Comparison of ENCODE assay signal across 25 cellular contexts in the genomic region with DNA sequence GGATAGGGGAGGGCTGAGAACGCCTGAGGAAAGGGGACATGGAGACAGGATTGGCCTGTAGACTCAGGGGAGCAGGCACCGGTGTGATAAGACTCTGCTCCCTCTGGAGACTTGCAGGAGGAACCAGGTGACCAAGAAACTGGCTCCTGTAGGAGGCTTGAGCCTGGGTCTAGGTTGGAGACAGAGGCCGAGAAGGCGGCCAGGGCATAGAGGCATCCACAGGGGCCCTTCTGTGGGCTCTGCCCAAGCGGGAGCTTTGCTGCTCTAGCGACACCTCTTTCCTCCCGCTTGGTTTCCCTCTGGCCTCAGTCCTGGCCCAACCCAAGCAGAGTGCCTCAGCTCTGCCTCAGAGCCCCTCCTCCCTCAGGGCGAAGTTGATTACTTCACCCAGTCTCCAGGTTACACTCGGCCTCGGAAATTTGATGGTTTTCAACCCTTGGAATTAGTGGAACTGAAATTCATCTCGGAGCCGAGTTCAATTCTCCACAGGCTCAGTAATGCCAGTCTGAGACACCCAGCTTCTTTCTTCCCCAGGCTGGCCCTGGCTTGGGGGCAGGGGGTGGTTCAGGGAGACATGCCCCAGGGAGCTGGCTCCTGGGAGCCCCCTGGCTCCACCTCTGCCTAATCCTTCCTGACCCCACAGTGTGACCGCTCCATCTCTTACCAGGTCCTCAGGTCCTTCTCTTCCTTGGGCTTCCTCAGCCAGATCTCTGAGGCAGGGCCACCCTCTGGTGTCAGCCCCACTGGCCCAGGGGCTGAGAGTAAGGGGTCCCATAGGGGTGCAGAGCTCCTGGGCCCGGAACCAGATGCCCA.
"Had no signal": no experiment of that assay in that cellular context is flagged by ENCODE, and none has a peak within 500 bp of the region (broad histone marks: within the 10 kb centered on the region; RNA-seq: fewer than 3 reads in every experiment).

No MANE protein-coding gene starts in this region.

- H3K27me3 ChIP-seq: right lobe of liver, testis had no signal

- H3K9me3 Mint-ChIP-seq: activated naive CD4-positive, alpha-beta T cell treated with anti-CD3 and anti-CD28 coated beads, Interleukin-2, amount 10 ng/mL, durations not matched to agents 7 days and 5 days; activated T-helper 1 cell treated with anti-CD3 and anti-CD28 coated beads, Interleukin-12 subunit alpha, Interleukin-12 subunit beta, Interleukin-2, Interleukin-4 antibody, amounts not matched to agents 30 ng/mL and 10 ng/mL and 1 ng/mL, durations not matched to agents 14 hours and 24 hours and 36 hours; mesothelial cell of epicardium; naive thymus-derived CD4-positive, alpha-beta T cell; neural crest cell; T-helper 2 cell treated with Interferon-gamma antibody and Interleukin-4, amounts not matched to agents 5 μg/mL and 100 μg/mL, for 36 hours had no signal

- H3K9me3 ChIP-seq: breast epithelium, esophagus muscularis mucosa, left ventricle myocardium inferior, right lobe of liver, testis, transverse colon, uterus had no signal

- H3K4me3 ChIP-seq: breast epithelium, esophagus muscularis mucosa, left ventricle myocardium inferior, right lobe of liver, testis, transverse colon, uterus had no signal

- DNase-seq: activated CD4-positive, alpha-beta T cell treated with anti-CD3 and anti-CD28 coated beads for 36 hours; activated CD4-positive, CD25-positive, alpha-beta regulatory T cell; activated effector memory CD4-positive, alpha-beta T cell treated with anti-CD3 and anti-CD28 coated beads, Interleukin-2, amount 50 U/mL, for 16 hours; activated naive CD4-positive, alpha-beta T cell treated with anti-CD3 and anti-CD28 coated beads, Interleukin-2, amount 10 ng/mL, durations not matched to agents 7 days and 5 days; amygdala; central memory CD4-positive, alpha-beta T cell; dermis blood vessel endothelial cell; effector CD4-positive, alpha-beta T cell; foreskin keratinocyte; left ventricle myocardium inferior; naive thymus-derived CD4-positive, alpha-beta T cell; occipital lobe; right lobe of liver; stimulated activated CD4-positive, alpha-beta T cell treated with anti-CD3 and anti-CD28 coated beads, Interleukin-2, amount 100 ng/mL, for 48 hours; stimulated activated naive CD8-positive, alpha-beta T cell treated with anti-CD3 and anti-CD28 coated beads, Interleukin-15, Interleukin-2, amounts not matched to agents 100 U/mL and 50 U/mL, for 24 hours; T-helper 1 cell; testis; transverse colon; uterus had no signal

- H3K4me1 ChIP-seq: breast epithelium, esophagus muscularis mucosa, foreskin keratinocyte, left ventricle myocardium inferior, right lobe of liver, testis, transverse colon, uterus had no signal

- H3K4me1 Mint-ChIP-seq: activated CD4-positive, alpha-beta T cell treated with anti-CD3 and anti-CD28 coated beads for 36 hours; activated naive CD4-positive, alpha-beta T cell treated with anti-CD3 and anti-CD28 coated beads, Interleukin-2, amount 10 ng/mL, durations not matched to agents 7 days and 5 days; naive thymus-derived CD4-positive, alpha-beta T cell had no signal

- H3K27ac ChIP-seq: breast epithelium, esophagus muscularis mucosa, foreskin keratinocyte, left ventricle myocardium inferior, right lobe of liver, testis, transverse colon, uterus had no signal

- H3K36me3 ChIP-seq: breast epithelium, esophagus muscularis mucosa, left ventricle myocardium inferior, right lobe of liver, transverse colon, uterus had no signal

- H3K4me3 Mint-ChIP-seq: activated CD4-positive, alpha-beta T cell treated with anti-CD3 and anti-CD28 coated beads for 36 hours; activated naive CD4-positive, alpha-beta T cell treated with anti-CD3 and anti-CD28 coated beads, Interleukin-2, amount 10 ng/mL, durations not matched to agents 7 days and 5 days; activated T-helper 1 cell treated with anti-CD3 and anti-CD28 coated beads, Interleukin-12 subunit alpha, Interleukin-12 subunit beta, Interleukin-2, Interleukin-4 antibody, amounts not matched to agents 30 ng/mL and 10 ng/mL and 1 ng/mL, durations not matched to agents 14 hours and 24 hours and 36 hours; mesothelial cell of epicardium; naive thymus-derived CD4-positive, alpha-beta T cell; neural crest cell; T-helper 2 cell treated with Interferon-gamma antibody and Interleukin-4, amounts not matched to agents 5 μg/mL and 100 μg/mL, for 36 hours had no signal

- H3K36me3 Mint-ChIP-seq: activated naive CD4-positive, alpha-beta T cell treated with anti-CD3 and anti-CD28 coated beads, Interleukin-2, amount 10 ng/mL, durations not matched to agents 7 days and 5 days; mesothelial cell of epicardium; naive thymus-derived CD4-positive, alpha-beta T cell had no signal

- H3K27ac Mint-ChIP-seq: activated CD4-positive, alpha-beta T cell treated with anti-CD3 and anti-CD28 coated beads for 36 hours; activated naive CD4-positive, alpha-beta T cell treated with anti-CD3 and anti-CD28 coated beads, Interleukin-2, amount 10 ng/mL, durations not matched to agents 7 days and 5 days; activated T-helper 1 cell treated with anti-CD3 and anti-CD28 coated beads, Interleukin-12 subunit alpha, Interleukin-12 subunit beta, Interleukin-2, Interleukin-4 antibody, amounts not matched to agents 30 ng/mL and 10 ng/mL and 1 ng/mL, durations not matched to agents 14 hours and 24 hours and 36 hours; mesothelial cell of epicardium; naive thymus-derived CD4-positive, alpha-beta T cell; T-helper 2 cell treated with Interferon-gamma antibody and Interleukin-4, amounts not matched to agents 5 μg/mL and 100 μg/mL, for 36 hours had no signal
